In genomic region chr3:69410301-69410700, GRCh38 we compare ENCODE assay signal across 8 cellular contexts. TPM values are rescaled to one million over a fixed set of nuclear protein-coding genes. Genes with fewer than 3 reads are reported as not detected.
DNase-seq lines count a peak whose midpoint lies in the region; ATAC-seq and TF ChIP-seq lines count a peak whose summit lies in the region.

No MANE protein-coding gene starts in this region.

- TF ChIP-seq CTCF in PC-9 (conservative IDR thresholded peaks at IDR 0.05) (peak; percentile 68), fibroblast of lung (conservative IDR thresholded peaks at IDR 0.05 in 1 of 2, IDR thresholded peaks at IDR 0.05 in 1 of 2; ENCODE audit: low read depth in 1 of 2, low read length in 2 of 2) (peak; percentile 90 to 92), thyroid gland (IDR thresholded peaks at IDR 0.05) (peak; percentile 46 to 79 (median 66))

- H3K9ac ChIP-seq in fibroblast of lung (ENCODE audit: insufficient read depth, low read length) = no peak overlapping the region

- H3K4me1 ChIP-seq in PC-9 (replicated peaks; ENCODE audit: insufficient read depth) = no peaks in the 10 kb centered on the region
- H3K4me1 ChIP-seq in fibroblast of lung (ENCODE audit: control insufficient read depth, extremely low read depth, insufficient read depth, low read length) = no peaks in the 10 kb centered on the region
- H3K4me1 ChIP-seq in thyroid gland = peaks cover 33 to 45% of the 10 kb centered on the region in 2 donors

- no peak overlapping the region for H3K4me2 ChIP-seq in PC-9
- no peak overlapping the region for H3K4me2 ChIP-seq in fibroblast of lung (ENCODE audit: extremely low read depth, insufficient read depth, low read length)

- DNase-seq in COLO668 (lab: John Stamatoyannopoulos, UW; ENCODE audit: unreplicated experiment) = peak; percentile 22
- peak in 1 of 2 experiments; percentile 50 for DNase-seq in PC-9
- DNase-seq in activated T-cell treated with anti-CD3 and anti-CD28 coated beads, Interleukin-2, amount 50 U/mL, for 1 hour = peak; percentile 45
- peak; percentile 49 to 71 for DNase-seq in fibroblast of lung (ENCODE audit: low read depth in 2 of 2)
- peak in 47 of 56 donors; percentile 14 to 87 (median 46) for DNase-seq in nucleus accumbens (lab: John Stamatoyannopoulos, UW)
- DNase-seq in thyroid gland = peak; percentile 65 to 73

- H3K4me3 ChIP-seq in PC-9 = no peak overlapping the region
- H3K4me3 ChIP-seq in fibroblast of lung (replicated peaks in 1 of 4; ENCODE audit: control extremely low read depth in 1 of 4, insufficient read depth in 1 of 4, low read depth in 3 of 4, low read length in 4 of 4) = no peak overlapping the region
- no peak overlapping the region for H3K4me3 ChIP-seq in thyroid gland (replicated peaks in 1 of 3)

- H2AFZ ChIP-seq in PC-9 = no peak overlapping the region
- H2AFZ ChIP-seq in fibroblast of lung (ENCODE audit: low read length) = no peak overlapping the region

- ATAC-seq in GM19372 (IDR thresholded peaks at IDR 0.05; ENCODE audit: low read depth, unreplicated experiment) = peak; percentile 99
- peak; percentile 86 for ATAC-seq in HG03439 (IDR thresholded peaks at IDR 0.05; ENCODE audit: unreplicated experiment)

- intact Hi-C loops in PC-9 (cut with micrococcal nuclease; ENCODE audit: unreplicated experiment) (loop anchor here (2.0 kb wide), 1 partner anchor 86 kb away; no protein-coding TSS in a partner anchor), thyroid gland (cut with DNase I) (loop anchor here (10.0 kb wide), 1 partner anchor 106 kb away; no protein-coding TSS in a partner anchor)

- H3K36me3 ChIP-seq in PC-9 (ENCODE audit: low read depth) (no peaks in the 10 kb centered on the region), fibroblast of lung (ENCODE audit: control insufficient read depth, insufficient read depth, low read length) (no peaks in the 10 kb centered on the region), thyroid gland (no peaks in the 10 kb centered on the region)

- no peaks in the 10 kb centered on the region for H3K9me2 ChIP-seq in PC-9 (ENCODE audit: insufficient read depth)

- POLR2A ChIA-PET in PC-9 (lab: Charles Lee; ENCODE audit: unreplicated experiment) = no interaction called here

- no peak overlapping the region for H3K27ac ChIP-seq in PC-9
- no peak overlapping the region for H3K27ac ChIP-seq in fibroblast of lung (ENCODE audit: insufficient read depth, low read length)
- H3K27ac ChIP-seq in thyroid gland = peak overlapping the region in 2 of 3 donors; percentile 63 to 70

- CTCF ChIA-PET in PC-9 (lab: Charles Lee) = interaction anchor here (0.5 to 0.8 kb wide), 2 partner anchors 104 to 184 kb away, joined by 3 to 5 read pairs; no protein-coding TSS in a partner anchor

- 50 to 51% methylated on average over 8 of the region's 8 CpGs for WGBS in thyroid gland, 2 donors

- H4K20me1 ChIP-seq in PC-9 (ENCODE audit: insufficient read depth) (no peaks in the 10 kb centered on the region), fibroblast of lung (ENCODE audit: control insufficient read depth, extremely low read depth, insufficient read depth, low read length) (no peaks in the 10 kb centered on the region)

- no peaks in the 10 kb centered on the region for H3K79me2 ChIP-seq in PC-9 (ENCODE audit: low read depth)
- no peaks in the 10 kb centered on the region for H3K79me2 ChIP-seq in fibroblast of lung (ENCODE audit: control insufficient read depth, insufficient read depth, low read length)

- BruUV-seq in PC-9 (replicated peaks; lab: Mats Ljungman, UMichigan) = no TSS peak

- H3K9me3 ChIP-seq in PC-9 (ENCODE audit: insufficient read depth, low read depth) = no peaks in the 10 kb centered on the region
- no peaks in the 10 kb centered on the region for H3K9me3 ChIP-seq in fibroblast of lung (ENCODE audit: control insufficient read depth, insufficient read depth, low read depth, low read length)
- no peaks in the 10 kb centered on the region for H3K9me3 ChIP-seq in thyroid gland

- H3K27me3 ChIP-seq in PC-9 (ENCODE audit: insufficient read depth, low read depth) (no peaks in the 10 kb centered on the region), fibroblast of lung (ENCODE audit: control insufficient read depth, insufficient read depth, low read length) (no peaks in the 10 kb centered on the region), thyroid gland (no peaks in the 10 kb centered on the region)

- TF ChIP-seq POLR2A in thyroid gland (IDR thresholded peaks at IDR 0.05) = no peak

- no peaks in the 10 kb centered on the region for H3F3A ChIP-seq in PC-9 (ENCODE audit: insufficient read depth, low read depth)

RNA-seq across cellular contexts. Expression of gene FRMD4B, which starts 24.4 kb away (rescaled TPM):
- total RNA-seq in PC-9 (2021) (7.6 and 10.2 TPM in 2 replicates), fibroblast of lung (0.51 and 1.2 TPM in 2 replicates), thyroid gland (100 to 1,000 TPM; 109 to 224 (median 161) TPM)
- 0.47 and 0.86 TPM in 2 replicates for polyA plus RNA-seq in fibroblast of lung
- polyA plus RNA-seq in fibroblast of lung (2012) = 0.25 and 0.33 TPM in 2 replicates
- 0.74 TPM in 1 of 2 replicates, not detected in the other for polyA minus RNA-seq in fibroblast of lung (ENCODE audit: low replicate concordance)

Comparison
In these comparisons a context has a peak if more than half of its experiments do, and no peak if none do; other contexts are left out.
1. H3K27ac ChIP-seq: peak in thyroid gland (2 of 3); none in PC-9 (single experiment) and fibroblast of lung (single experiment).
2. Peak in every context shown above with its lines, with median percentiles within 50 percentile points of each other: CTCF ChIP-seq.